ENCODE assay signal across 21 cellular contexts in genomic region chr5:109880907-109881685, GRCh38.
DNase-seq lines count a peak whose midpoint lies in the region; ATAC-seq and TF ChIP-seq lines count a peak whose summit lies in the region.
"Had no signal": no experiment of that assay in that cellular context is flagged by ENCODE, and none has a peak within 500 bp of the region (broad histone marks: within the 10 kb centered on the region; RNA-seq: fewer than 3 reads in every experiment).

No MANE protein-coding gene starts in this region.

- H3K9me3 ChIP-seq in neural progenitor cell (ENCODE audit: low read depth) = no peaks in the 10 kb centered on the region
- H3K9me3 ChIP-seq in psoas muscle = no peaks in the 10 kb centered on the region

- H3K27ac ChIP-seq in brain microvascular endothelial cell (no peak overlapping the region), neural progenitor cell (no peak overlapping the region), psoas muscle (no peak overlapping the region)
- H3K27ac ChIP-seq: C4-2B had no signal

- no peaks in the 10 kb centered on the region for H4K20me1 ChIP-seq in neural progenitor cell (ENCODE audit: low read depth)

- no peak for ATAC-seq in psoas muscle
- ATAC-seq in esophagus mucosa = no peak
- ATAC-seq: HCT116, right cardiac atrium had no signal

- H3K4me3 Mint-ChIP-seq in neural progenitor cell (no peak overlapping the region), progenitor cell of endocrine pancreas (ENCODE audit: low read depth) (no peak overlapping the region)
- H3K4me3 Mint-ChIP-seq: activated naive CD4-positive, alpha-beta T cell treated with anti-CD3 and anti-CD28 coated beads, Interleukin-2, amount 50 U/mL, for 24 hours; activated T-cell treated with anti-CD3 and anti-CD28 coated beads, Interleukin-2, amount 50 U/mL, for 24 hours; dendritic cell treated with granulocyte-macrophage colony-stimulating factor and Interleukin-4, amounts not matched to agents 40 ng/mL and 50 ng/mL, for 4 days; nephron progenitor cell had no signal

- H3K79me2 ChIP-seq in neural progenitor cell (ENCODE audit: low read depth) = no peaks in the 10 kb centered on the region

- DNase-seq in NCI-H1105 treated with DMSO at 0.1 percent for 48 hours (lab: John Stamatoyannopoulos, UW) (peak; percentile 4), NCI-H1105 (lab: John Stamatoyannopoulos, UW) (no peak), NCI-H524 (lab: John Stamatoyannopoulos, UW) (peak; percentile 30 to 67), brain microvascular endothelial cell (peak; percentile 51), neural progenitor cell (ENCODE audit: low spot score) (no peak), progenitor cell of endocrine pancreas (ENCODE audit: low spot score, unreplicated experiment) (no peak), psoas muscle (no peak)
- DNase-seq: activated CD4-positive, alpha-beta T cell treated with anti-CD3 and anti-CD28 coated beads, Interleukin-2, amount 50 U/mL, for 48 hours; activated T-cell treated with anti-CD3 and anti-CD28 coated beads, Interleukin-2, amount 50 U/mL, for 24 hours; EL; head of caudate nucleus; mesendoderm; NCI-H82; nephron progenitor cell; right cardiac atrium; RPMI8226 had no signal

- peaks cover 9% of the 10 kb centered on the region for H3K4me1 Mint-ChIP-seq in neural progenitor cell
- H3K4me1 Mint-ChIP-seq in progenitor cell of endocrine pancreas (ENCODE audit: low read depth) = peaks cover 2% of the 10 kb centered on the region

- H2AFZ ChIP-seq in neural progenitor cell (replicated peaks) = no peak overlapping the region

- H3K4me3 ChIP-seq in brain microvascular endothelial cell (ENCODE audit: low read depth, low read length) = no peak overlapping the region
- H3K4me3 ChIP-seq in neural progenitor cell = no peak overlapping the region
- H3K4me3 ChIP-seq in psoas muscle = no peak overlapping the region

- H3K9me3 Mint-ChIP-seq in neural progenitor cell (peaks cover 2% of the 10 kb centered on the region), progenitor cell of endocrine pancreas (ENCODE audit: low read depth) (no peaks in the 10 kb centered on the region)
- H3K9me3 Mint-ChIP-seq: activated T-cell treated with anti-CD3 and anti-CD28 coated beads, Interleukin-2, amount 50 U/mL, for 24 hours; nephron progenitor cell had no signal

- H3K27me3 Mint-ChIP-seq in neural progenitor cell (ENCODE audit: insufficient read depth, low read depth) (peaks cover 3% of the 10 kb centered on the region), progenitor cell of endocrine pancreas (no peaks in the 10 kb centered on the region)
- H3K27me3 Mint-ChIP-seq: activated naive CD4-positive, alpha-beta T cell treated with anti-CD3 and anti-CD28 coated beads, Interleukin-2, amount 50 U/mL, for 24 hours; activated T-cell treated with anti-CD3 and anti-CD28 coated beads, Interleukin-2, amount 50 U/mL, for 24 hours; dendritic cell treated with granulocyte-macrophage colony-stimulating factor and Interleukin-4, amounts not matched to agents 40 ng/mL and 50 ng/mL, for 4 days had no signal

- in situ Hi-C loops in brain microvascular endothelial cell (cut with HindIII; ENCODE audit: low pct_ligation_motif_present, low sequenced_read_pairs) = no loop called here

- H3K4me1 ChIP-seq in neural progenitor cell (no peaks in the 10 kb centered on the region), psoas muscle (no peaks in the 10 kb centered on the region)

- TF ChIP-seq CTCF in brain microvascular endothelial cell (IDR thresholded peaks at IDR 0.05; ENCODE audit: low read depth, low read length, missing control alignments) (no peak), neural progenitor cell (IDR thresholded peaks at IDR 0.05) (no peak), progenitor cell of endocrine pancreas (IDR thresholded peaks at IDR 0.05; ENCODE audit: unreplicated experiment) (no peak), psoas muscle (IDR thresholded peaks at IDR 0.05) (no peak)

- H3K4me2 ChIP-seq in neural progenitor cell = no peak overlapping the region

- H3K36me3 Mint-ChIP-seq in neural progenitor cell (no peaks in the 10 kb centered on the region), progenitor cell of endocrine pancreas (ENCODE audit: insufficient read depth) (no peaks in the 10 kb centered on the region)
- H3K36me3 Mint-ChIP-seq: activated naive CD4-positive, alpha-beta T cell treated with anti-CD3 and anti-CD28 coated beads, Interleukin-2, amount 50 U/mL, for 24 hours had no signal

- 70 to 71% (median 70%) methylated on average over 6 of the region's 6 CpGs for WGBS in psoas muscle, 3 donors

- no peaks in the 10 kb centered on the region for H3K27me3 ChIP-seq in brain microvascular endothelial cell (replicated peaks)
- no peaks in the 10 kb centered on the region for H3K27me3 ChIP-seq in neural progenitor cell
- H3K27me3 ChIP-seq in psoas muscle (ENCODE audit: insufficient read depth in 3 of 3, low read length in 2 of 3) = no peaks in the 10 kb centered on the region

- H3K9ac ChIP-seq in neural progenitor cell = no peak overlapping the region

- no peaks in the 10 kb centered on the region for H3K36me3 ChIP-seq in brain microvascular endothelial cell (replicated peaks)
- H3K36me3 ChIP-seq in neural progenitor cell = no peaks in the 10 kb centered on the region
- no peaks in the 10 kb centered on the region for H3K36me3 ChIP-seq in psoas muscle (ENCODE audit: insufficient read depth in 1 of 2, low read depth in 1 of 2)

- intact Hi-C loops in psoas muscle (cut with DNase I) = no loop called here

- H3K27ac Mint-ChIP-seq in neural progenitor cell (peak overlapping the region; percentile 43), progenitor cell of endocrine pancreas (no peak overlapping the region)
- H3K27ac Mint-ChIP-seq: activated naive CD4-positive, alpha-beta T cell treated with anti-CD3 and anti-CD28 coated beads, Interleukin-2, amount 50 U/mL, for 24 hours; activated T-cell treated with anti-CD3 and anti-CD28 coated beads, Interleukin-2, amount 50 U/mL, for 24 hours; dendritic cell treated with granulocyte-macrophage colony-stimulating factor and Interleukin-4, amounts not matched to agents 40 ng/mL and 50 ng/mL, for 4 days; nephron progenitor cell had no signal

- H3F3A ChIP-seq in neural progenitor cell (ENCODE audit: low read depth) = no peaks in the 10 kb centered on the region

Comparison
In these comparisons a context has a peak if more than half of its experiments do, and no peak if none do; other contexts are left out.
1. DNase-seq: peak in NCI-H1105 treated with DMSO at 0.1 percent for 48 hours (single experiment), NCI-H524 (2 of 2) and brain microvascular endothelial cell (single experiment); none in NCI-H1105 (single experiment), neural progenitor cell (single experiment), progenitor cell of endocrine pancreas (single experiment) and psoas muscle (0 of 2).